ENCODE assay signal across 13 cellular contexts in genomic region chr16:87628940-87629339, GRCh38. TPM values are rescaled to one million over a fixed set of nuclear protein-coding genes. Genes with fewer than 3 reads are reported as not detected.
DNase-seq lines count a peak whose midpoint lies in the region; ATAC-seq, FAIRE-seq and TF ChIP-seq lines count a peak whose summit lies in the region.
"Had no signal": no experiment of that assay in that cellular context is flagged by ENCODE, and none has a peak within 500 bp of the region (broad histone marks: within the 10 kb centered on the region; RNA-seq: fewer than 3 reads in every experiment).

No MANE protein-coding gene starts in this region.

- no peaks in the 10 kb centered on the region; the same call in 1 of the 2 replicates for H4K20me1 ChIP-seq in HepG2 (ENCODE audit: insufficient read depth, low read length)

- TF ChIP-seq POLR2A in HepG2 (IDR thresholded peaks at IDR 0.05; ENCODE audit: insufficient read depth in 1 of 2, low read depth in 2 of 2, low read length in 2 of 2) = no peak
- no peak for TF ChIP-seq POLR2A in right lobe of liver (IDR thresholded peaks at IDR 0.05)

- intact Hi-C loops in HepG2 (cut with micrococcal nuclease; ENCODE audit: unreplicated experiment) (no loop called here), right lobe of liver (cut with DNase I) (no loop called here)

- H3K36me3 ChIP-seq in HepG2 (replicated peaks in 1 of 2; ENCODE audit: control insufficient read depth in 1 of 2, insufficient read depth in 2 of 2, low read length in 2 of 2) (no peaks in the 10 kb centered on the region), right lobe of liver (no peaks in the 10 kb centered on the region)
- H3K36me3 ChIP-seq: prostate gland had no signal

- H3K4me2 ChIP-seq in HepG2 (ENCODE audit: low read depth, low read length) = no peak overlapping the region

- WGBS in HepG2 (ENCODE audit: low lambda C conversion rate) = 6% methylated on average over 7 of the region's 7 CpGs
- 42% methylated on average over 6 of the region's 7 CpGs for WGBS in right lobe of liver (ENCODE audit: insufficient coverage, low coverage, low lambda C conversion rate, missing lambda C conversion rate)

- H3K9me3 ChIP-seq in HepG2 (ENCODE audit: low read length) (no peaks in the 10 kb centered on the region), right lobe of liver (no peaks in the 10 kb centered on the region)
- H3K9me3 ChIP-seq: prostate gland had no signal

- DNase-seq in HepG2 (ENCODE audit: low spot score) (no peak), right lobe of liver (no peak), RCC 7860 (ENCODE audit: low spot score) (peak; percentile 77), fibroblast of gingiva (ENCODE audit: low read depth) (peak; percentile 50), dermis blood vessel endothelial cell (no peak), NCI-H2196 (lab: John Stamatoyannopoulos, UW; ENCODE audit: unreplicated experiment) (no peak), hippocampal formation (lab: John Stamatoyannopoulos, UW) (no peak)
- DNase-seq: activated CD4-positive, alpha-beta T cell treated with anti-CD3 and anti-CD28 coated beads for 1 hour; activated naive CD4-positive, alpha-beta T cell treated with Interleukin-2 at 50 U/mL for 16 hours; left cardiac atrium had no signal

- TF ChIP-seq RAD21 in HepG2 (CRISPR knock-in tag; IDR thresholded peaks at IDR 0.05) = no peak

- ATAC-seq in HepG2 = no peak
- ATAC-seq in right lobe of liver = no peak
- ATAC-seq in HG03432 (IDR thresholded peaks at IDR 0.05; ENCODE audit: unreplicated experiment) = no peak
- ATAC-seq: left cardiac atrium had no signal

- FAIRE-seq in HepG2 (lab: Jason Lieb, UNC) = no peak
- FAIRE-seq in RCC 7860 (lab: Jason Lieb, UNC) = peak; percentile 86

- POLR2A ChIA-PET in HepG2 (lab: Yijun Ruan, JAX) = no interaction called here

- H3K4me3 ChIP-seq in HepG2 (replicated peaks in 1 of 3; ENCODE audit: insufficient read depth in 1 of 3, low read depth in 2 of 3, low read length in 3 of 3) (no peak overlapping the region), right lobe of liver (no peak overlapping the region)
- H3K4me3 ChIP-seq: prostate gland had no signal

- TF ChIP-seq CTCF in HepG2 (CRISPR knock-in tag; IDR thresholded peaks at IDR 0.05) = no peak
- no peak for TF ChIP-seq CTCF in right lobe of liver (IDR thresholded peaks at IDR 0.05)

- H2AFZ ChIP-seq in HepG2 (ENCODE audit: low read length) = no peak overlapping the region

- peaks cover 7 to 92% of the 10 kb centered on the region in 2 experiments; a peak in 4 of 5 replicates for H3K27me3 ChIP-seq in HepG2 (ENCODE audit: control insufficient read depth in 1 of 2, insufficient read depth in 2 of 2, low read length in 2 of 2)
- H3K27me3 ChIP-seq in right lobe of liver = no peaks in the 10 kb centered on the region

- H3K4me1 ChIP-seq in HepG2 (ENCODE audit: insufficient read depth, low read length) (no peaks in the 10 kb centered on the region), right lobe of liver (no peaks in the 10 kb centered on the region)
- H3K4me1 ChIP-seq: prostate gland had no signal

- H3K27ac ChIP-seq in HepG2 (ENCODE audit: extremely low read length, insufficient read depth, low read length) (no peak overlapping the region), right lobe of liver (no peak overlapping the region)
- H3K27ac ChIP-seq: prostate gland had no signal

- TF ChIP-seq EP300 in HepG2 (IDR thresholded peaks at IDR 0.05; ENCODE audit: low read depth in 2 of 2, low read length in 2 of 2) (no peak), HepG2 (CRISPR knock-in tag; IDR thresholded peaks at IDR 0.05; ENCODE audit: borderline replicate concordance) (no peak)

- no peak overlapping the region for H3K9ac ChIP-seq in HepG2 (ENCODE audit: insufficient read depth, low read depth, low read length)

- H3K79me2 ChIP-seq in HepG2 (ENCODE audit: insufficient read depth, low read length) = no peaks in the 10 kb centered on the region

- in situ Hi-C loops in HepG2 (cut with HindIII; ENCODE audit: extremely low pct_ligation_motif_present, low pct_unique_long_range_greater_than_20kb) = no loop called here

- CTCF ChIA-PET in HepG2 (lab: Yijun Ruan, JAX; ENCODE audit: low intra/inter-chr PET ratio, low total read pairs) = no interaction called here

- BruUV-seq in HepG2 (replicated peaks; lab: Mats Ljungman, UMichigan) = no TSS peak

TF ChIP-seq in HepG2, 621 proteins besides CTCF, POLR2A, EP300 and RAD21:
- no peak for TF ChIP-seq TCF7 (IDR thresholded peaks at IDR 0.05; ENCODE audit: low read depth)
- peak; percentile 94 for TF ChIP-seq ZNF768 (CRISPR knock-in tag; IDR thresholded peaks at IDR 0.05)
- no peak for TF ChIP-seq ZNF326 (CRISPR knock-in tag; IDR thresholded peaks at IDR 0.05; ENCODE audit: borderline replicate concordance)
- TF ChIP-seq THAP7 (CRISPR knock-in tag; IDR thresholded peaks at IDR 0.05) = no peak
- no peak for TF ChIP-seq NR2C2 (CRISPR knock-in tag; IDR thresholded peaks at IDR 0.05; ENCODE audit: borderline replicate concordance)
- no peak for TF ChIP-seq SRSF1 (optimal IDR thresholded peaks at IDR 0.05; ENCODE audit: low read depth, low read length)
- no peak for TF ChIP-seq HMGA1 (CRISPR knock-in tag; conservative IDR thresholded peaks at IDR 0.05)
- TF ChIP-seq RORA (CRISPR knock-in tag; IDR thresholded peaks at IDR 0.05) = no peak

RNA-seq across cellular contexts. Expression of gene JPH3, which starts 26.6 kb away (rescaled TPM):
- total RNA-seq in HepG2 (2016; rRNA removed; fragmentation: Illumina TruSeq; extraction: Trizol) (not detected in 2 replicates), right lobe of liver (under 1 TPM in 2 of 6 experiments, not detected in 4; 0.07 to 0.12 TPM), dermis blood vessel endothelial cell (0.34 and 0.51 TPM in 2 replicates)
- total RNA-seq in HepG2 (2016; cell fraction: cytosol; rRNA removed; fragmentation: Illumina TruSeq; extraction: Trizol; ENCODE audit: low read depth) = not detected in 2 replicates
- total RNA-seq in HepG2 (2016; cell fraction: insoluble cytoplasmic fraction; rRNA removed; fragmentation: Illumina TruSeq; extraction: Trizol) = not detected in 2 replicates
- not detected in 2 replicates for total RNA-seq in HepG2 (2016; cell fraction: membrane; rRNA removed; fragmentation: Illumina TruSeq; extraction: Trizol)
- not detected in 2 replicates for total RNA-seq in HepG2 (2016; cell fraction: nucleus; rRNA removed; fragmentation: Illumina TruSeq; extraction: Trizol)
- not detected in 2 replicates for polyA plus RNA-seq in HepG2 (2011; rRNA removed)
- polyA plus RNA-seq in HepG2 (2011; cell fraction: cytosol; rRNA removed) = not detected in 2 replicates
- not detected in 2 replicates for polyA plus RNA-seq in HepG2 (2011; cell fraction: nucleus; rRNA removed)
- polyA plus RNA-seq in HepG2 (2012) = 0.07 and 0.08 TPM in 2 replicates
- not detected in 2 replicates for polyA plus RNA-seq in HepG2 (2016; cell fraction: cytosol; fragmentation: Illumina TruSeq; extraction: Trizol; ENCODE audit: low read depth)
- polyA plus RNA-seq in HepG2 (2016; cell fraction: insoluble cytoplasmic fraction; fragmentation: Illumina TruSeq; extraction: Trizol; ENCODE audit: low read depth) = not detected in 2 replicates
- not detected in 2 replicates for polyA plus RNA-seq in HepG2 (2016; cell fraction: membrane; fragmentation: Illumina TruSeq; extraction: Trizol; ENCODE audit: low read depth)
- not detected in 2 replicates for polyA plus RNA-seq in HepG2 (2016; cell fraction: nucleus; fragmentation: Illumina TruSeq; extraction: Trizol; ENCODE audit: insufficient read depth, low read depth)
- 0.07 TPM in 1 of 2 replicates, not detected in the other for polyA minus RNA-seq in HepG2 (2011; rRNA and poly(A)+ RNA removed; ENCODE audit: low replicate concordance)
- not detected in 2 replicates for polyA minus RNA-seq in HepG2 (2011; cell fraction: cytosol; rRNA and poly(A)+ RNA removed)
- polyA minus RNA-seq in HepG2 (2011; cell fraction: nucleus; rRNA and poly(A)+ RNA removed) = not detected in 2 replicates
- polyA plus RNA-seq: BJ had no signal

Comparison
In these comparisons a context has a peak if more than half of its experiments do, and no peak if none do; other contexts are left out.
1. DNase-seq: peak in RCC 7860 (single experiment) and fibroblast of gingiva (single experiment); none in HepG2 (single experiment), right lobe of liver (0 of 3), dermis blood vessel endothelial cell (single experiment), NCI-H2196 (single experiment) and hippocampal formation (0 of 2).